Comparison of ENCODE assay signal across 8 cellular contexts in the genomic region with DNA sequence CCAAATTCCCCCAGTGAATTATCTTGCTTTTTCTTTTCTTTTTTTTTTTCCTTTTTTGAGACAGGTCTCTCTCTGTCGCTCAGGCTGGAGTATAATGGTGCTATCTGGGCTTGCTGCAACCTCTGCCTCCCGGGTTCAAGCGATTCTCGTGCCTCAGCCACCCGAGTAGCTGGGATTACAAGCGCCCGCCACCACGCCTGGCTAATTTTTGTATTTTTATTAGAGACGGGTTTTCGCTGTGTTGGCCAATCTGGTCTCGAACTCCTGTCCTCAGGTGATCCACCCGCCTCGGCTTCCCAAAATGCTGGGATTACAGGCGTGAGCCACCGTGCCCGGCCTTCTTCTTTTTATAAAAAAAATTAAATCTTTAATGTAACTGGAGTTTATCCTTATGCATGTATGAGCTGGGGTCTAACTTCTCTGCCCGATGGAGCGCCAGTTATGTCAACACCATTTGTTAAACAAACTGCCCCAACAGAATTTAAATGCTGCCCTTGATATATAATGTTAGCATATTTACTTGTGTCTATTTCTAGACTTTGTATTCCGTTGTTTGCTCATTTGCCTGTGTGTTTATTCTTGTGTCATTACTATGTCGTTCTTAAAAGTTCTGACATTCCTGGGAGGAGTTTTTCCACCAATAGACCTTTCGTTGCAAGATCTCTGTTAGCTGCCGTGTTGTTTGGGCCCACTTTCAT. TPM values are rescaled to one million over a fixed set of nuclear protein-coding genes. Genes with fewer than 3 reads are reported as not detected.
DNase-seq lines count a peak whose midpoint lies in the region; ATAC-seq and TF ChIP-seq lines count a peak whose summit lies in the region.

No MANE protein-coding gene starts in this region.

- no peak for TF ChIP-seq POLR2A in gastrocnemius medialis (IDR thresholded peaks at IDR 0.05)

- H3K36me3 Mint-ChIP-seq in activated T-cell treated with anti-CD3 and anti-CD28 coated beads, Interleukin-2, amount 50 U/mL, for 24 hours (ENCODE audit: low read depth): peaks cover 40% of the 10 kb centered on the region
- no peaks in the 10 kb centered on the region for H3K36me3 Mint-ChIP-seq in T-cell

- no peaks in the 10 kb centered on the region for H3K36me3 ChIP-seq in gastrocnemius medialis

- no peaks in the 10 kb centered on the region for H3K27me3 ChIP-seq in foreskin keratinocyte
- H3K27me3 ChIP-seq in gastrocnemius medialis: no peaks in the 10 kb centered on the region

- H3K4me1 ChIP-seq in foreskin keratinocyte (peaks cover 4% of the 10 kb centered on the region), gastrocnemius medialis (peaks cover 6 to 14% of the 10 kb centered on the region in 2 donors)

- intact Hi-C loops in gastrocnemius medialis (cut with DNase I; ENCODE audit: low total_unique reads): no loop called here

- POLR2A ChIA-PET in T-cell (lab: Charles Lee): interaction anchor here (0.7 to 1.5 kb wide), 6 partner anchors 10 to 70 kb away, joined by 3 to 10 read pairs (median 4); a partner anchor contains a TSS

- H3K4me3 Mint-ChIP-seq in activated T-cell treated with anti-CD3 and anti-CD28 coated beads, Interleukin-2, amount 50 U/mL, for 24 hours: peak overlapping the region; percentile 95
- H3K4me3 Mint-ChIP-seq in T-cell: peak overlapping the region; percentile 84 to 88 (median 86)

- ATAC-seq in T-cell (replicated peaks in 1 of 4): peak in 1 of 4 experiments; percentile 10
- ATAC-seq in foreskin keratinocyte: no peak
- no peak for ATAC-seq in gastrocnemius medialis
- ATAC-seq in HG03432 (IDR thresholded peaks at IDR 0.05; ENCODE audit: unreplicated experiment): no peak
- no peak for ATAC-seq in HG02623 (IDR thresholded peaks at IDR 0.05; ENCODE audit: unreplicated experiment)

- H3K9me3 ChIP-seq in gastrocnemius medialis: no peaks in the 10 kb centered on the region

- CTCF ChIA-PET in T-cell (lab: Charles Lee): interaction anchor here in 1 of 2 donors (0.6 to 2.0 kb wide), 4 partner anchors 11 to 36 kb away, joined by 3 to 7 read pairs (median 5); no protein-coding TSS in a partner anchor

- H3K4me1 Mint-ChIP-seq in activated T-cell treated with anti-CD3 and anti-CD28 coated beads, Interleukin-2, amount 50 U/mL, for 24 hours (ENCODE audit: low read depth): peaks cover 24% of the 10 kb centered on the region
- H3K4me1 Mint-ChIP-seq in T-cell: peaks cover 15 to 23% (median 19%) of the 10 kb centered on the region in 3 donors

- no peaks in the 10 kb centered on the region for H3K27me3 Mint-ChIP-seq in activated T-cell treated with anti-CD3 and anti-CD28 coated beads, Interleukin-2, amount 50 U/mL, for 24 hours
- no peaks in the 10 kb centered on the region for H3K27me3 Mint-ChIP-seq in T-cell

- no peak for TF ChIP-seq CTCF in foreskin keratinocyte (conservative IDR thresholded peaks at IDR 0.05)
- TF ChIP-seq CTCF in gastrocnemius medialis (IDR thresholded peaks at IDR 0.05 in 4 of 5, conservative IDR thresholded peaks at IDR 0.05 in 1 of 5): no peak

- H3K9me3 Mint-ChIP-seq in activated T-cell treated with anti-CD3 and anti-CD28 coated beads, Interleukin-2, amount 50 U/mL, for 24 hours: no peaks in the 10 kb centered on the region
- H3K9me3 Mint-ChIP-seq in T-cell: no peaks in the 10 kb centered on the region

- DNase-seq in activated T-cell treated with anti-CD3 and anti-CD28 coated beads, Interleukin-2, amount 50 U/mL, for 24 hours: peak; percentile 58
- no peak for DNase-seq in activated T-cell treated with anti-CD3 and anti-CD28 coated beads, Interleukin-2, amount 50 U/mL, for 48 hours
- no peak for DNase-seq in T-cell
- DNase-seq in foreskin keratinocyte: no peak
- no peak for DNase-seq in gastrocnemius medialis
- DNase-seq in SKM-1 (lab: John Stamatoyannopoulos, UW; ENCODE audit: unreplicated experiment): no peak

- in situ Hi-C loops in gastrocnemius medialis (cut with MboI; ENCODE audit: low sequenced_read_pairs in 4 of 4): no loop called here

- peak overlapping the region; percentile 95 for H3K27ac Mint-ChIP-seq in activated T-cell treated with anti-CD3 and anti-CD28 coated beads, Interleukin-2, amount 50 U/mL, for 24 hours
- H3K27ac Mint-ChIP-seq in T-cell: peak overlapping the region; percentile 79 to 89

- H3K4me3 ChIP-seq in gastrocnemius medialis: peak overlapping the region; percentile 61 to 75 (median 68)

- H3K27ac ChIP-seq in foreskin keratinocyte (peak overlapping the region; percentile 90), gastrocnemius medialis (peak overlapping the region; percentile 53 to 75 (median 74))

RNA-seq across cellular contexts. Expression of a gene that starts 0.5 kb away (rescaled TPM):
- total RNA-seq in T-cell: 1 to 10 TPM; 1.0 to 2.7 (median 1.7) TPM
- 78.7 and 102 TPM in 2 replicates for total RNA-seq in foreskin keratinocyte
- 96.4 and 131 TPM in 2 replicates for polyA plus RNA-seq in foreskin keratinocyte
- total RNA-seq in gastrocnemius medialis: 1 to 10 TPM in 1 of 4 donors, not detected in 3; 2.3 TPM

RNA-seq across cellular contexts. Expression of a gene that starts 20.9 kb away (rescaled TPM):
- 10 to 100 TPM in 3 of 5 donors, 1 to 10 TPM in 2; 6.7 to 21.3 (median 17.2) TPM for total RNA-seq in T-cell
- total RNA-seq in foreskin keratinocyte: 8.0 and 8.5 TPM in 2 replicates
- 8.6 and 9.8 TPM in 2 replicates for polyA plus RNA-seq in foreskin keratinocyte
- 10 to 100 TPM; 16.2 to 34.5 (median 26.2) TPM for total RNA-seq in gastrocnemius medialis

RNA-seq across cellular contexts. Expression of a gene that starts 34.7 kb away (rescaled TPM):
- total RNA-seq in T-cell (10 to 100 TPM; 23.4 to 28.9 (median 25.0) TPM), foreskin keratinocyte (23.0 and 24.9 TPM in 2 replicates), gastrocnemius medialis (1 to 10 TPM in 3 of 4 donors, under 1 TPM in 1; 0.75 to 5.7 (median 3.1) TPM)
- 24.1 and 25.4 TPM in 2 replicates for polyA plus RNA-seq in foreskin keratinocyte

RNA-seq across cellular contexts. Expression of a gene that starts 36.9 kb away (rescaled TPM):
- total RNA-seq in T-cell (100 to 1,000 TPM; 230 to 309 (median 269) TPM), foreskin keratinocyte (11.2 and 12.1 TPM in 2 replicates), gastrocnemius medialis (1 to 10 TPM; 2.4 to 5.5 (median 4.1) TPM)
- 12.8 and 13.0 TPM in 2 replicates for polyA plus RNA-seq in foreskin keratinocyte

RNA-seq across cellular contexts. Expression of a gene that starts 38.2 kb away (rescaled TPM):
- total RNA-seq in T-cell: 10 to 100 TPM; 31.5 to 52.4 (median 37.8) TPM
- 31.6 and 33.9 TPM in 2 replicates for total RNA-seq in foreskin keratinocyte
- 14.1 and 16.6 TPM in 2 replicates for polyA plus RNA-seq in foreskin keratinocyte
- 1 to 10 TPM; 2.6 to 8.4 (median 6.5) TPM for total RNA-seq in gastrocnemius medialis

Comparison
In these comparisons a context has a peak if more than half of its experiments do, and no peak if none do; other contexts are left out.
1. RNA of a gene that starts 0.5 kb away (total RNA-seq): 78.7 to 102 TPM in foreskin keratinocyte; 1.0 to 2.7 TPM in T-cell and 2.3 TPM in gastrocnemius medialis; every median in the first group is over 10 times any median in the second.